Comparison of ENCODE assay signal across 8 cellular contexts in the genomic region with DNA sequence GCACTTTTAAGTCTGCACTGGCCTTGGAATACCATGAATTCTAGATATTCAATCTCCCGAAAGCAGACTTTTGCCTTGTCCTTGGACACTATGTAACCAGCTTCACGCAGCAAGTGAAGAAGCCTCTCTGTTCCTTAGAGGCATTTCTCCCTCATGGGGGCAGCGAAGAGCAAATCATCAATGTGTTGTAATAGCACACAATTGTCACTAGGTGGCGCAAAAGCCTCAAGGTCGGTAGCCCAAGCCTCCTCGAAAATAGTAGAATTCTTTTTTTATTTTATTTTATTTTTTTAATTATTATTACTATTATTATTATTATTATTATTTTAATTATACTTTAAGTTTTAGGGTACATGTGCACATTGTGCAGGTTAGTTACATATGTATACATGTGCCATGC.
DNase-seq lines count a peak whose midpoint lies in the region; ATAC-seq, FAIRE-seq and TF ChIP-seq lines count a peak whose summit lies in the region.
"Not testable (repeated sequence)": the region's sequence is repeated elsewhere in the genome, so short reads cannot be mapped to it uniquely, and the experiment has no call there.

No MANE protein-coding gene starts in this region.

- H3K4me2 ChIP-seq in DND-41 (ENCODE audit: insufficient read depth, low read length); GM23338: not testable (repeated sequence)

- H3K4me1 Mint-ChIP-seq in GM23338 = not testable (repeated sequence)
- peaks cover 14% of the 10 kb centered on the region for H3K4me1 Mint-ChIP-seq in activated T-cell treated with anti-CD3 and anti-CD28 coated beads, Interleukin-2, amount 50 U/mL, for 72 hours (ENCODE audit: low read depth)

- not testable (repeated sequence) for H3K36me3 ChIP-seq in DND-41 (ENCODE audit: insufficient read depth, low read length); GM23338 (ENCODE audit: insufficient read depth); esophagus muscularis mucosa; testis (ENCODE audit: low read depth, missing control alignments)

- not testable (repeated sequence) for H3K4me1 ChIP-seq in DND-41 (ENCODE audit: insufficient read depth, low read length); GM23338 (ENCODE audit: insufficient read depth); esophagus muscularis mucosa
- H3K4me1 ChIP-seq in testis = peaks cover 16% of the 10 kb centered on the region

- H3F3A ChIP-seq in GM23338 (replicated peaks; ENCODE audit: low read depth) = not testable (repeated sequence)

- not testable (repeated sequence) for H3K27me3 ChIP-seq in DND-41 (ENCODE audit: insufficient read depth, low read length, poor library complexity); GM23338 (ENCODE audit: insufficient read depth); testis
- H3K27me3 ChIP-seq in esophagus muscularis mucosa = peaks cover 0 to 17% (median 0%) of the 10 kb centered on the region in 4 donors

- not testable (repeated sequence) for H3K9me3 ChIP-seq in DND-41 (ENCODE audit: insufficient read depth, low read length, severe bottlenecking); esophagus muscularis mucosa; testis

- not testable (repeated sequence) for H3K9me2 ChIP-seq in GM23338 (ENCODE audit: insufficient read depth)

- peaks cover 96% of the 10 kb centered on the region for H3K9me3 Mint-ChIP-seq in GM23338
- H3K9me3 Mint-ChIP-seq in activated T-cell treated with anti-CD3 and anti-CD28 coated beads, Interleukin-2, amount 50 U/mL, for 72 hours = not testable (repeated sequence)

- H3K27ac ChIP-seq in DND-41 (ENCODE audit: low read length); GM23338 (ENCODE audit: low read depth); esophagus muscularis mucosa (replicated peaks in 1 of 4); testis: not testable (repeated sequence)

- not testable (repeated sequence) for H3K4me3 ChIP-seq in DND-41 (ENCODE audit: low read depth in 1 of 2, low read length in 2 of 2); GM23338; LNCaP clone FGC (ENCODE audit: low read depth, low read length); esophagus muscularis mucosa; testis

- not testable (repeated sequence) for H3K79me2 ChIP-seq in DND-41 (ENCODE audit: insufficient read depth, low read length); GM23338 (replicated peaks; ENCODE audit: insufficient read depth)

- not testable (repeated sequence) for H3K4me3 Mint-ChIP-seq in GM23338; activated T-cell treated with anti-CD3 and anti-CD28 coated beads, Interleukin-2, amount 50 U/mL, for 72 hours

- not testable (repeated sequence) for H3K9ac ChIP-seq in DND-41 (ENCODE audit: low read depth, low read length)

- not testable (repeated sequence) for H3K27me3 Mint-ChIP-seq in GM23338 (ENCODE audit: insufficient read depth, low read depth, poor library complexity); activated T-cell treated with anti-CD3 and anti-CD28 coated beads, Interleukin-2, amount 50 U/mL, for 72 hours (ENCODE audit: low read depth)

- not testable (repeated sequence) for TF ChIP-seq POLR2A in esophagus muscularis mucosa (IDR thresholded peaks at IDR 0.05; ENCODE audit: low read depth); testis (IDR thresholded peaks at IDR 0.05)

- 21% methylated on average over 6 of the region's 6 CpGs for WGBS in esophagus muscularis mucosa
- 7 to 11% methylated on average over 6 of the region's 6 CpGs for WGBS in testis, 2 donors

- TF ChIP-seq CTCF in DND-41 (IDR thresholded peaks at IDR 0.05; ENCODE audit: borderline replicate concordance, extremely low read depth, low read length, poor library complexity, severe bottlenecking) = peak; percentile 83
- peak; percentile 74 to 78 for TF ChIP-seq CTCF in GM23338 (conservative IDR thresholded peaks at IDR 0.05; ENCODE audit: low read depth in 2 of 2)
- peak; percentile 95 for TF ChIP-seq CTCF in LNCaP clone FGC (IDR thresholded peaks at IDR 0.05; ENCODE audit: control insufficient read depth, extremely low read depth, insufficient read depth)
- peak; percentile 74 to 84 (median 80) for TF ChIP-seq CTCF in esophagus muscularis mucosa (IDR thresholded peaks at IDR 0.05)
- TF ChIP-seq CTCF in testis (IDR thresholded peaks at IDR 0.05) = peak; percentile 81 to 94 (median 91)

- FAIRE-seq in RCC 7860 (lab: Jason Lieb, UNC) = peak; percentile 80

- TF ChIP-seq EP300 in esophagus muscularis mucosa (IDR thresholded peaks at IDR 0.05) = not testable (repeated sequence)

- peaks cover 24% of the 10 kb centered on the region for H3K36me3 Mint-ChIP-seq in GM23338 (ENCODE audit: low read depth)
- not testable (repeated sequence) for H3K36me3 Mint-ChIP-seq in activated T-cell treated with anti-CD3 and anti-CD28 coated beads, Interleukin-2, amount 50 U/mL, for 72 hours (ENCODE audit: insufficient read depth in 2 of 2)

- H4K20me1 ChIP-seq in DND-41 (ENCODE audit: insufficient read depth, low read length); GM23338 (replicated peaks; ENCODE audit: insufficient read depth): not testable (repeated sequence)

- ATAC-seq in DND-41 (ENCODE audit: insufficient read depth, low read depth) (peak; percentile 74), GM23338 (peak; percentile 34; the same call in 1 of the 3 replicates)
- ATAC-seq in activated T-cell treated with anti-CD3 and anti-CD28 coated beads, Interleukin-2, amount 50 U/mL, for 72 hours (replicated peaks in 1 of 2) = peak in 1 of 2 donors; percentile 35

- intact Hi-C loops in esophagus muscularis mucosa (cut with DNase I) = loop anchor here (5.0 kb wide), 1 partner anchor 94 kb away; no protein-coding TSS in a partner anchor
- intact Hi-C loops in testis (cut with DNase I; ENCODE audit: low total_unique reads) = not testable (repeated sequence)

- not testable (repeated sequence) for H3K27ac Mint-ChIP-seq in GM23338; activated T-cell treated with anti-CD3 and anti-CD28 coated beads, Interleukin-2, amount 50 U/mL, for 72 hours

- not testable (repeated sequence) for H2AFZ ChIP-seq in DND-41 (ENCODE audit: low read depth, low read length); GM23338

- DNase-seq in DND-41 (peak; percentile 65), GM23338 (ENCODE audit: low spot score) (peak; percentile 56), LNCaP clone FGC (ENCODE audit: low read depth) (peak; percentile 18), RCC 7860 (ENCODE audit: low spot score) (peak; percentile 21), middle frontal gyrus (ENCODE audit: extremely low spot score, low spot score) (peak; percentile 17), testis (peak; percentile 68)
- peak; percentile 34 to 50 for DNase-seq in activated T-cell treated with anti-CD3 and anti-CD28 coated beads, Interleukin-2, amount 50 U/mL, for 72 hours
- DNase-seq in esophagus muscularis mucosa (ENCODE audit: extremely low spot score) = not testable (repeated sequence)
